ENCODE assay signal across 22 cellular contexts in genomic region chr5:158421329-158421728, GRCh38.
"Had no signal": no experiment of that assay in that cellular context is flagged by ENCODE, and none has a peak within 500 bp of the region (broad histone marks: within the 10 kb centered on the region; RNA-seq: fewer than 3 reads in every experiment).

No MANE protein-coding gene starts in this region.

- H3K27me3 ChIP-seq: breast epithelium, heart left ventricle, neutrophil, stomach, tibial nerve had no signal

- H3K4me1 ChIP-seq: breast epithelium, lower lobe of right lung, stomach had no signal

- H3K4me1 Mint-ChIP-seq: endodermal cell; stimulated activated effector memory CD8-positive, alpha-beta T cell treated with anti-CD3 and anti-CD28 coated beads, Interleukin-12 subunit alpha, Interleukin-12 subunit beta, amount 100 ng/mL, for 72 hours; T-helper 17 cell had no signal

- H3K27ac Mint-ChIP-seq: activated CD8-positive, alpha-beta T cell treated with anti-CD3 and anti-CD28 coated beads for 36 hours; activated naive CD4-positive, alpha-beta T cell treated with anti-CD3 and anti-CD28 coated beads, Interleukin-2, amount 50 U/mL, for 72 hours; activated T-helper 2 cell treated with anti-CD3 and anti-CD28 coated beads, Interferon-gamma antibody, Interleukin-2, Interleukin-4, amounts not matched to agents 10 μg/mL and 5 μg/mL and 100 μg/mL, durations not matched to agents 14 hours and 24 hours and 36 hours; endodermal cell; natural killer cell treated with Interleukin-12 subunit alpha and Interleukin-12 subunit beta and Interleukin-15 and Interleukin-18, amount 100 ng/mL, for 72 hours; stimulated activated effector memory CD8-positive, alpha-beta T cell treated with anti-CD3 and anti-CD28 coated beads, Interleukin-12 subunit alpha, Interleukin-12 subunit beta, amount 100 ng/mL, for 72 hours; T-helper 17 cell had no signal

- H3K4me3 ChIP-seq: breast epithelium, heart left ventricle, lower lobe of right lung, stomach, tibial nerve had no signal

- DNase-seq: activated CD4-positive, alpha-beta T cell treated with anti-CD3 and anti-CD28 coated beads, Interleukin-2, amount 50 U/mL, for 1 hour; activated CD8-positive, alpha-beta T cell treated with anti-CD3 and anti-CD28 coated beads for 36 hours; activated naive CD4-positive, alpha-beta T cell; activated T-cell treated with anti-CD3 and anti-CD28 coated beads, Interleukin-2, amount 50 U/mL, for 48 hours; central memory CD4-positive, alpha-beta T cell; endodermal cell; foreskin fibroblast; heart left ventricle; lower lobe of right lung; mesendoderm; small intestine; stimulated activated CD4-positive, alpha-beta T cell treated with anti-CD3 and anti-CD28 coated beads, Interleukin-4, amount 100 ng/mL, for 24 hours; stomach; T-helper 17 cell; T1000 had no signal

- H3K4me3 Mint-ChIP-seq: activated CD8-positive, alpha-beta T cell treated with anti-CD3 and anti-CD28 coated beads for 36 hours; endodermal cell; natural killer cell treated with Interleukin-12 subunit alpha and Interleukin-12 subunit beta and Interleukin-15 and Interleukin-18, amount 100 ng/mL, for 72 hours; stimulated activated effector memory CD8-positive, alpha-beta T cell treated with anti-CD3 and anti-CD28 coated beads, Interleukin-12 subunit alpha, Interleukin-12 subunit beta, amount 100 ng/mL, for 72 hours; T-helper 17 cell had no signal

- H3K27me3 Mint-ChIP-seq: activated CD8-positive, alpha-beta T cell treated with anti-CD3 and anti-CD28 coated beads for 36 hours had no signal

- H3K36me3 Mint-ChIP-seq: stimulated activated effector memory CD8-positive, alpha-beta T cell treated with anti-CD3 and anti-CD28 coated beads, Interleukin-12 subunit alpha, Interleukin-12 subunit beta, amount 100 ng/mL, for 72 hours had no signal

- H3K9me3 ChIP-seq: breast epithelium, heart left ventricle, lower lobe of right lung, neutrophil, tibial nerve had no signal

- H3K27ac ChIP-seq: breast epithelium, lower lobe of right lung, neutrophil, stomach, tibial nerve had no signal

- H3K9me3 Mint-ChIP-seq: activated T-helper 2 cell treated with anti-CD3 and anti-CD28 coated beads, Interferon-gamma antibody, Interleukin-2, Interleukin-4, amounts not matched to agents 10 μg/mL and 5 μg/mL and 100 μg/mL, durations not matched to agents 14 hours and 24 hours and 36 hours had no signal

- H3K36me3 ChIP-seq: breast epithelium, heart left ventricle, lower lobe of right lung, neutrophil, stomach, tibial nerve had no signal
